ENCODE assay signal across 17 cellular contexts in genomic region chr2:71629273-71629672, GRCh38.
A peak's percentile ranks its signal among the peaks of the same experiment; 100 is the strongest.
DNase-seq lines count a peak whose midpoint lies in the region; ATAC-seq, FAIRE-seq and TF ChIP-seq lines count a peak whose summit lies in the region.
"Had no signal": no experiment of that assay in that cellular context is flagged by ENCODE, and none has a peak within 500 bp of the region (broad histone marks: within the 10 kb centered on the region; RNA-seq: fewer than 3 reads in every experiment).

No MANE protein-coding gene starts in this region.

- no peak overlapping the region for H2BK12ac ChIP-seq in mesenchymal stem cell (ENCODE audit: low read length in 2 of 2)

- H3K4me2 ChIP-seq in K562 (ENCODE audit: insufficient read depth, low read length) (no peak overlapping the region), mesenchymal stem cell (ENCODE audit: low read length, poor library complexity, severe bottlenecking) (no peak overlapping the region)

- in situ Hi-C loops in K562 (cut with MboI), result no loop called here

- H4K20me1 ChIP-seq in K562 (replicated peaks; ENCODE audit: control insufficient read depth, insufficient read depth, low read length), result no peaks in the 10 kb centered on the region
- H4K20me1 ChIP-seq: BLaER1 treated with 17β-estradiol and CSF1 and Interleukin-3, amounts not matched to agents 10 nM and 100 nM had no signal

- H3K4me1 ChIP-seq in K562 (replicated peaks in 1 of 2; ENCODE audit: control insufficient read depth in 2 of 2, insufficient read depth in 2 of 2, low read length in 2 of 2) (no peaks in the 10 kb centered on the region), mesenchymal stem cell (ENCODE audit: control insufficient read depth, insufficient read depth, low read depth, low read length) (peaks cover 9% of the 10 kb centered on the region), gastroesophageal sphincter (no peaks in the 10 kb centered on the region)
- H3K4me1 ChIP-seq: HAP-1 had no signal

- H2AFZ ChIP-seq in K562 (ENCODE audit: low read depth, low read length) (no peak overlapping the region), mesenchymal stem cell (ENCODE audit: low read depth, low read length) (no peak overlapping the region)
- H2AFZ ChIP-seq: GM23248 had no signal

- H3K9me1 ChIP-seq in K562 (ENCODE audit: control insufficient read depth, insufficient read depth, low read length), result no peaks in the 10 kb centered on the region

- no peak overlapping the region for H3K14ac ChIP-seq in mesenchymal stem cell (ENCODE audit: low read length in 2 of 2)

- TF ChIP-seq CTCF in K562 (IDR thresholded peaks at IDR 0.05 in 2 of 3, conservative IDR thresholded peaks at IDR 0.05 in 1 of 3; ENCODE audit: insufficient read depth in 2 of 3, low read depth in 1 of 3, low read length in 3 of 3), result no peak
- no peak for TF ChIP-seq CTCF in WERI-Rb-1 (IDR thresholded peaks at IDR 0.05; ENCODE audit: low read depth, low read length)
- no peak for TF ChIP-seq CTCF in gastroesophageal sphincter (IDR thresholded peaks at IDR 0.05)

- peaks cover 6 to 8% of the 10 kb centered on the region in 2 experiments; a peak in 4 of 5 replicates for H3K27me3 ChIP-seq in K562 (ENCODE audit: control insufficient read depth in 2 of 2, insufficient read depth in 2 of 2, low read length in 2 of 2)
- H3K27me3 ChIP-seq in mesenchymal stem cell (ENCODE audit: control insufficient read depth in 1 of 2, insufficient read depth in 1 of 2, low read length in 2 of 2), result peaks cover 0 to 13% of the 10 kb centered on the region in 2 experiments
- H3K27me3 ChIP-seq in WERI-Rb-1 (ENCODE audit: insufficient read depth, low read depth, severe bottlenecking), result no peaks in the 10 kb centered on the region
- H3K27me3 ChIP-seq in gastroesophageal sphincter, result no peaks in the 10 kb centered on the region
- H3K27me3 ChIP-seq: BLaER1 treated with 17β-estradiol and CSF1 and Interleukin-3, amounts not matched to agents 10 nM and 100 nM had no signal

- H3K27ac ChIP-seq in K562 (ENCODE audit: extremely low read depth, low read depth, low read length) (no peak overlapping the region), mesenchymal stem cell (ENCODE audit: low read length, poor library complexity, severe bottlenecking) (no peak overlapping the region), WERI-Rb-1 (no peak overlapping the region), gastroesophageal sphincter (no peak overlapping the region)
- H3K27ac ChIP-seq: GM23248 had no signal

- TF ChIP-seq POLR2A in K562 (conservative IDR thresholded peaks at IDR 0.05), result no peak
- TF ChIP-seq POLR2A in GM18505 (IDR thresholded peaks at IDR 0.05; ENCODE audit: borderline replicate concordance, extremely low read depth, insufficient read depth, insufficient read length), result no peak
- no peak for TF ChIP-seq POLR2A in gastroesophageal sphincter (IDR thresholded peaks at IDR 0.05)

- H4K91ac ChIP-seq in mesenchymal stem cell (ENCODE audit: low read length), result no peak overlapping the region

- TF ChIP-seq EP300 in K562 (IDR thresholded peaks at IDR 0.05; ENCODE audit: low read length), result no peak
- no peak for TF ChIP-seq EP300 in gastroesophageal sphincter (IDR thresholded peaks at IDR 0.05)

- no peak overlapping the region for H3K18ac ChIP-seq in mesenchymal stem cell (ENCODE audit: low read depth in 1 of 2, low read length in 2 of 2)

- POLR2A ChIA-PET in K562 (lab: Yijun Ruan, JAX), result no interaction called here

- no peak overlapping the region for H3K23ac ChIP-seq in mesenchymal stem cell (ENCODE audit: low read length in 2 of 2)

- no peak overlapping the region for H3K4ac ChIP-seq in mesenchymal stem cell (ENCODE audit: low read depth in 1 of 2, low read length in 2 of 2)

- H3K79me1 ChIP-seq in mesenchymal stem cell (replicated peaks; ENCODE audit: low read length, poor library complexity, severe bottlenecking), result peaks cover 9% of the 10 kb centered on the region

- no peak for TF ChIP-seq RAD21 in K562 (CRISPR knock-in tag; conservative IDR thresholded peaks at IDR 0.05 in 1 of 2, IDR thresholded peaks at IDR 0.05 in 1 of 2)

- H3K79me2 ChIP-seq in K562 (ENCODE audit: control insufficient read depth, insufficient read depth, low read length), result no peaks in the 10 kb centered on the region

- H4K8ac ChIP-seq in mesenchymal stem cell (ENCODE audit: low read length), result no peak overlapping the region

- H2BK5ac ChIP-seq in mesenchymal stem cell (ENCODE audit: low read depth, low read length, poor library complexity, severe bottlenecking), result no peak overlapping the region

- H3K9ac ChIP-seq in K562 (ENCODE audit: insufficient read depth in 1 of 2, low read depth in 2 of 2, low read length in 2 of 2) (no peak overlapping the region), mesenchymal stem cell (ENCODE audit: low read length) (no peak overlapping the region)
- H3K9ac ChIP-seq: GM23248 had no signal

- H3K4me3 ChIP-seq in K562 (no peak overlapping the region), mesenchymal stem cell (ENCODE audit: insufficient read depth in 1 of 2, low read depth in 1 of 2, low read length in 2 of 2) (no peak overlapping the region), WERI-Rb-1 (ENCODE audit: low read depth, low read length) (no peak overlapping the region), gastroesophageal sphincter (no peak overlapping the region)
- H3K4me3 ChIP-seq: GM12878, GM23248, HAP-1 had no signal

- H3K9me3 ChIP-seq in K562 (replicated peaks; ENCODE audit: control insufficient read depth, insufficient read depth, low read depth, low read length) (no peaks in the 10 kb centered on the region), mesenchymal stem cell (ENCODE audit: control insufficient read depth, low read length) (no peaks in the 10 kb centered on the region), WERI-Rb-1 (ENCODE audit: severe bottlenecking) (no peaks in the 10 kb centered on the region), gastroesophageal sphincter (no peaks in the 10 kb centered on the region)
- H3K9me3 ChIP-seq: HAP-1 had no signal

- FAIRE-seq in K562 (lab: Jason Lieb, UNC), result no peak
- FAIRE-seq: GM12878, GM19239, HepG2 had no signal

- intact Hi-C loops in K562 (cut with micrococcal nuclease), result no loop called here

- no TSS peak for BruUV-seq in K562 (replicated peaks; lab: Mats Ljungman, UMichigan)

- CTCF ChIA-PET in K562 (lab: Yijun Ruan, JAX; ENCODE audit: low intra/inter-chr PET ratio), result no interaction called here

- no peak overlapping the region for H2BK120ac ChIP-seq in mesenchymal stem cell (ENCODE audit: low read depth, low read length)

- DNase-seq in EH (ENCODE audit: low read depth) (peak; percentile 30), K562 (ENCODE audit: extremely low read depth in 1 of 4, low spot score in 3 of 4) (no peak), fibroblast of gingiva (ENCODE audit: low read depth) (peak; percentile 16), mesenchymal stem cell (peak; percentile 59), WERI-Rb-1 (no peak)
- DNase-seq: Calu3; CD8-positive, alpha-beta T cell; DMS79 treated with DMSO at 0.1 percent for 48 hours; EL; GM23248 had no signal

- H3K36me3 ChIP-seq in K562 (ENCODE audit: control insufficient read depth, insufficient read depth, low read length) (no peaks in the 10 kb centered on the region), mesenchymal stem cell (ENCODE audit: control insufficient read depth in 1 of 2, insufficient read depth in 2 of 2, low read depth in 1 of 2, low read length in 2 of 2) (peaks cover 0 to 3% of the 10 kb centered on the region in 2 experiments), WERI-Rb-1 (no peaks in the 10 kb centered on the region), gastroesophageal sphincter (no peaks in the 10 kb centered on the region)
- H3K36me3 ChIP-seq: HAP-1 had no signal

- no peak overlapping the region for H2AK5ac ChIP-seq in mesenchymal stem cell (ENCODE audit: low read length, severe bottlenecking)

- ATAC-seq in K562 (no peak), GM18505 (IDR thresholded peaks at IDR 0.05; ENCODE audit: unreplicated experiment) (no peak), gastroesophageal sphincter (no peak)
- ATAC-seq: CD8-positive, alpha-beta T cell; GM12878; HepG2 had no signal

- no peak overlapping the region for H2BK15ac ChIP-seq in mesenchymal stem cell (ENCODE audit: low read depth, poor library complexity, severe bottlenecking)

TF ChIP-seq in K562, 482 proteins besides CTCF, POLR2A, EP300 and RAD21:
- TF ChIP-seq RERE (CRISPR knock-in tag; IDR thresholded peaks at IDR 0.05; ENCODE audit: borderline replicate concordance), result no peak
- TF ChIP-seq ZBTB1 (CRISPR knock-in tag; IDR thresholded peaks at IDR 0.05; ENCODE audit: borderline replicate concordance, low read depth), result no peak
- peak; percentile 93 for TF ChIP-seq ZNF41 (CRISPR knock-in tag; conservative IDR thresholded peaks at IDR 0.05)

Comparison
In these comparisons a context has a peak if more than half of its experiments do, and no peak if none do; other contexts are left out.
1. DNase-seq: peak in EH (single experiment), fibroblast of gingiva (single experiment) and mesenchymal stem cell (single experiment); none in K562 (0 of 4) and WERI-Rb-1 (single experiment).